In genomic region chr2:162118166-162119031, GRCh38 we compare ENCODE assay signal across 12 cellular contexts. TPM values are rescaled to one million over a fixed set of nuclear protein-coding genes. Genes with fewer than 3 reads are reported as not detected.
A peak's percentile ranks its signal among the peaks of the same experiment; 100 is the strongest.
DNase-seq lines count a peak whose midpoint lies in the region; ATAC-seq and TF ChIP-seq lines count a peak whose summit lies in the region.
"Had no signal": no experiment of that assay in that cellular context is flagged by ENCODE, and none has a peak within 500 bp of the region (broad histone marks: within the 10 kb centered on the region; RNA-seq: fewer than 3 reads in every experiment).

No MANE protein-coding gene starts in this region.

- no peak for TF ChIP-seq CTCF in brain microvascular endothelial cell (IDR thresholded peaks at IDR 0.05; ENCODE audit: low read depth, low read length, missing control alignments)
- TF ChIP-seq CTCF in upper lobe of right lung (IDR thresholded peaks at IDR 0.05), result no peak
- no peak for TF ChIP-seq CTCF in type B pancreatic cell (conservative IDR thresholded peaks at IDR 0.05)

- no peak for DNase-seq in Right ventricle myocardium inferior (ENCODE audit: missing footprints)
- no peak for DNase-seq in cardiac septum (ENCODE audit: low spot score)
- peak; percentile 32 for DNase-seq in brain microvascular endothelial cell
- DNase-seq in inferior parietal cortex (ENCODE audit: extremely low spot score), result peak; percentile 65
- no peak for DNase-seq in upper lobe of right lung
- DNase-seq in type B pancreatic cell (ENCODE audit: extremely low spot score, unreplicated experiment), result no peak
- no peak for DNase-seq in SIG-M5 treated with dmso at 0.1 percent for 504 hours (lab: John Stamatoyannopoulos, UW; ENCODE audit: unreplicated experiment)
- DNase-seq: activated B cell treated with CpG ODN at 0.5 μM for 24 hours, NCI-H526 had no signal

- H3K27ac ChIP-seq in brain microvascular endothelial cell, result no peak overlapping the region
- peak overlapping the region; percentile 79 for H3K27ac ChIP-seq in upper lobe of right lung
- H3K27ac ChIP-seq: BLaER1 had no signal

- H3K9me3 ChIP-seq in upper lobe of right lung, result no peaks in the 10 kb centered on the region

- peaks cover 9% of the 10 kb centered on the region for H3K9me3 Mint-ChIP-seq in type B pancreatic cell
- H3K9me3 Mint-ChIP-seq: activated B cell treated with CpG ODN at 0.5 μM for 24 hours had no signal

- peak; percentile 69 for ATAC-seq in Right ventricle myocardium inferior
- peak; percentile 88 for ATAC-seq in upper lobe of right lung
- no peak for ATAC-seq in HG03175 (IDR thresholded peaks at IDR 0.05; ENCODE audit: unreplicated experiment)

- H3K4me3 Mint-ChIP-seq in type B pancreatic cell, result no peak overlapping the region
- H3K4me3 Mint-ChIP-seq: activated B cell treated with CpG ODN at 0.5 μM for 24 hours had no signal

- no peaks in the 10 kb centered on the region for H3K27me3 Mint-ChIP-seq in type B pancreatic cell

- no peak overlapping the region for H3K4me3 ChIP-seq in brain microvascular endothelial cell (ENCODE audit: low read depth, low read length)
- no peak overlapping the region for H3K4me3 ChIP-seq in upper lobe of right lung
- H3K4me3 ChIP-seq: BLaER1 had no signal

- intact Hi-C loops in Right ventricle myocardium inferior (cut with DNase I), result loop anchor here (2.0 kb wide), 1 partner anchor 44 kb away; the partner anchor contains the start of gene DPP4
- intact Hi-C loops in cardiac septum (cut with DNase I), result loop anchor here (5.0 kb wide), 2 partner anchors 46 to 91 kb away; partner anchors contain the start of gene DPP4
- intact Hi-C loops in upper lobe of right lung (cut with DNase I), result no loop called here

- H3K36me3 ChIP-seq in brain microvascular endothelial cell (replicated peaks), result no peaks in the 10 kb centered on the region
- no peaks in the 10 kb centered on the region for H3K36me3 ChIP-seq in upper lobe of right lung
- H3K36me3 ChIP-seq: BLaER1 had no signal

- peaks cover 23% of the 10 kb centered on the region for H3K4me1 ChIP-seq in upper lobe of right lung
- H3K4me1 ChIP-seq: BLaER1 had no signal

- H3K27ac Mint-ChIP-seq in type B pancreatic cell, result no peak overlapping the region
- H3K27ac Mint-ChIP-seq: activated B cell treated with CpG ODN at 0.5 μM for 24 hours had no signal

- in situ Hi-C loops in brain microvascular endothelial cell (cut with HindIII; ENCODE audit: low pct_ligation_motif_present, low sequenced_read_pairs), result no loop called here

- H3K27me3 ChIP-seq in brain microvascular endothelial cell (replicated peaks) (no peaks in the 10 kb centered on the region), upper lobe of right lung (no peaks in the 10 kb centered on the region)
- H3K27me3 ChIP-seq: BLaER1 had no signal

- peaks cover 7% of the 10 kb centered on the region for H3K4me1 Mint-ChIP-seq in type B pancreatic cell (ENCODE audit: unreplicated experiment)
- H3K4me1 Mint-ChIP-seq: activated B cell treated with CpG ODN at 0.5 μM for 24 hours had no signal

- H3K36me3 Mint-ChIP-seq in type B pancreatic cell, result no peaks in the 10 kb centered on the region

RNA-seq across cellular contexts. Expression of gene GCG, which starts 33.6 kb away (rescaled TPM):
- total RNA-seq in Right ventricle myocardium inferior (not detected), cardiac septum (not detected), upper lobe of right lung (not detected), type B pancreatic cell (ENCODE audit: low replicate concordance) (4,376 and 4,649 TPM in 2 replicates)
- total RNA-seq: activated B cell treated with CpG ODN at 0.5 μM for 24 hours, posterior vena cava had no signal

RNA-seq across cellular contexts. Expression of gene DPP4, which starts 44.4 kb away (rescaled TPM):
- total RNA-seq in Right ventricle myocardium inferior (5.4 TPM), cardiac septum (3.4 TPM), upper lobe of right lung (30.7 TPM), type B pancreatic cell (ENCODE audit: low replicate concordance) (55.9 and 89.4 TPM in 2 replicates)

Comparison
In these comparisons a context has a peak if more than half of its experiments do, and no peak if none do; other contexts are left out.
1. DNase-seq: peak in brain microvascular endothelial cell (single experiment) and inferior parietal cortex (single experiment); none in Right ventricle myocardium inferior (single experiment), cardiac septum (single experiment), upper lobe of right lung (single experiment), type B pancreatic cell (single experiment) and SIG-M5 treated with dmso at 0.1 percent for 504 hours (single experiment).
2. RNA of gene GCG, which starts 33.6 kb away (total RNA-seq): 4,376 to 4,649 TPM in type B pancreatic cell; not detected in Right ventricle myocardium inferior (single experiment), not detected in cardiac septum (single experiment) and not detected in upper lobe of right lung (single experiment); every median in the first group is over 1,000 times any median in the second.